Comparison of ENCODE assay signal across 8 cellular contexts in genomic region chr9:122810306-122810946, GRCh38. TPM values are rescaled to one million over a fixed set of nuclear protein-coding genes. Genes with fewer than 3 reads are reported as not detected.
A peak's percentile ranks its signal among the peaks of the same experiment; 100 is the strongest.
DNase-seq lines count a peak whose midpoint lies in the region; ATAC-seq and TF ChIP-seq lines count a peak whose summit lies in the region.

No MANE protein-coding gene starts in this region.

- no peaks in the 10 kb centered on the region for H3K36me3 ChIP-seq in kidney epithelial cell (ENCODE audit: control insufficient read depth, insufficient read depth, low read length)

- H3K9me3 ChIP-seq in AG04450 (ENCODE audit: control insufficient read depth, insufficient read depth, low read length): peaks cover 9% of the 10 kb centered on the region

- ATAC-seq in GM18867 (IDR thresholded peaks at IDR 0.05; ENCODE audit: unreplicated experiment) (peak; percentile 81), HG03196 (IDR thresholded peaks at IDR 0.05; ENCODE audit: unreplicated experiment) (peak; percentile 73)

- H3K27me3 ChIP-seq in AG04450 (ENCODE audit: control insufficient read depth, insufficient read depth, low read length) (no peaks in the 10 kb centered on the region), kidney epithelial cell (ENCODE audit: control insufficient read depth, insufficient read depth, low read length) (no peaks in the 10 kb centered on the region)

- CTCF ChIA-PET in AG04450 (lab: Charles Lee): interaction anchor here (0.7 to 5.1 kb wide), 16 partner anchors 8 to 713 kb away, joined by 3 to 104 read pairs (median 5); no protein-coding TSS in a partner anchor

- H3K4me3 ChIP-seq in AG04450 (ENCODE audit: low read depth, low read length) (no peak overlapping the region), kidney epithelial cell (ENCODE audit: low read depth, low read length) (no peak overlapping the region)

- POLR2A ChIA-PET in AG04450 (lab: Yijun Ruan, JAX): no interaction called here

- peak; percentile 59 for DNase-seq in AG04450 (ENCODE audit: low read depth, low spot score)
- DNase-seq in NCI-H226: peak; percentile 38
- DNase-seq in activated CD4-positive, CD25-positive, alpha-beta regulatory T cell treated with anti-CD3 and anti-CD28 coated beads, Interleukin-2, amount 50 U/mL, for 16 hours (ENCODE audit: low read depth, low spot score): peak; percentile 64
- DNase-seq in central memory CD4-positive, alpha-beta T cell: peak; percentile 64
- no peak for DNase-seq in kidney epithelial cell (ENCODE audit: low read depth)
- DNase-seq in stimulated activated CD4-positive, alpha-beta T cell treated with anti-CD3 and anti-CD28 coated beads, Interleukin-4, amount 100 ng/mL, for 1 hour: peak; percentile 75

- no peak overlapping the region for H3K27ac ChIP-seq in AG04450 (ENCODE audit: low read depth, low read length)

- TF ChIP-seq CTCF in AG04450 (IDR thresholded peaks at IDR 0.05; ENCODE audit: low read depth, low read length) (peak; percentile 68), kidney epithelial cell (IDR thresholded peaks at IDR 0.05; ENCODE audit: insufficient read depth, low read length, poor library complexity, severe bottlenecking) (peak; percentile 60)

RNA-seq across cellular contexts. Expression of gene OR1K1, which starts 10.5 kb away (rescaled TPM):
- not detected in 2 replicates for polyA plus RNA-seq in AG04450 (2011; rRNA removed)
- not detected in 2 replicates for polyA minus RNA-seq in AG04450 (2011; rRNA and poly(A)+ RNA removed)
- total RNA-seq in kidney epithelial cell: not detected in 2 replicates

RNA-seq across cellular contexts. Expression of gene PDCL, which starts 18.0 kb away (rescaled TPM):
- 15.5 and 18.7 TPM in 2 replicates for polyA plus RNA-seq in AG04450 (2011; rRNA removed)
- polyA minus RNA-seq in AG04450 (2011; rRNA and poly(A)+ RNA removed): 35.1 and 35.8 TPM in 2 replicates
- total RNA-seq in kidney epithelial cell: 18.3 and 21.3 TPM in 2 replicates

RNA-seq across cellular contexts. Expression of gene OR5C1, which starts 21.7 kb away (rescaled TPM):
- polyA plus RNA-seq in AG04450 (2011; rRNA removed): not detected in 2 replicates
- polyA minus RNA-seq in AG04450 (2011; rRNA and poly(A)+ RNA removed): not detected in 2 replicates
- total RNA-seq in kidney epithelial cell: not detected in 2 replicates
